In the genomic region with DNA sequence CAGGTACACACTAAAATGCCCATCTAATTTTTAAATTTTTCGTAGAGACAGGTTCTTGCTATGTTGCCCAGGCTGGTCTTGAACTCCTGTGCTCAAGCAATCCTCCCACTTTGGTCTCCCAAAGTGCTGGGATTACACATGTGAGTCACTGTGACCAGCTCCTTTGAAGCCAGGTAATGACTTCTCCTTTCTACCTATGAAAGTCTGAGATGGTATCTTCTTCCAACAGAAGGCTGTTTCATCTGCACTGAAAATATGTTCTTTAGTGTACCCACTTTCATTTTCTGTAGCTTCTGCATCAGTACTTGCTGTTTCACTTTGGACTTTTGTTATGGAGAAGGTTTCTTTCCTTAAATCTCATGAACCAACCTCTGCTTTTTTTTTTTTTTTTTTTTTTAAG, we compare ENCODE assay signal across 26 cellular contexts. TPM values are rescaled to one million over a fixed set of nuclear protein-coding genes. Genes with fewer than 3 reads are reported as not detected.
A peak's percentile ranks its signal among the peaks of the same experiment; 100 is the strongest.
DNase-seq lines count a peak whose midpoint lies in the region; ATAC-seq, FAIRE-seq and TF ChIP-seq lines count a peak whose summit lies in the region.
"Had no signal": no experiment of that assay in that cellular context is flagged by ENCODE, and none has a peak within 500 bp of the region (broad histone marks: within the 10 kb centered on the region; RNA-seq: fewer than 3 reads in every experiment).

No MANE protein-coding gene starts in this region.

- no peaks in the 10 kb centered on the region for H3K9me3 Mint-ChIP-seq in activated T-helper 1 cell treated with anti-CD3 and anti-CD28 coated beads, Interleukin-12 subunit alpha, Interleukin-12 subunit beta, Interleukin-2, Interleukin-4 antibody, amounts not matched to agents 30 ng/mL and 10 ng/mL and 1 ng/mL, durations not matched to agents 14 hours and 24 hours and 36 hours
- H3K9me3 Mint-ChIP-seq: CD8-positive, alpha-beta T cell; memory B cell; type B pancreatic cell had no signal

- H3K27ac ChIP-seq in dorsolateral prefrontal cortex = no peak overlapping the region
- no peak overlapping the region for H3K27ac ChIP-seq in prostate gland
- H3K27ac ChIP-seq: cardiac muscle cell, esophagus squamous epithelium, hepatocyte, psoas muscle, RWPE1 had no signal

- peaks cover 15% of the 10 kb centered on the region for H3K4me1 Mint-ChIP-seq in activated T-helper 1 cell treated with anti-CD3 and anti-CD28 coated beads, Interleukin-12 subunit alpha, Interleukin-12 subunit beta, Interleukin-2, Interleukin-4 antibody, amounts not matched to agents 30 ng/mL and 10 ng/mL and 1 ng/mL, durations not matched to agents 14 hours and 24 hours and 36 hours (ENCODE audit: low read depth)
- H3K4me1 Mint-ChIP-seq: memory B cell had no signal

- no peak for FAIRE-seq in urothelium cell line (lab: Jason Lieb, UNC)
- FAIRE-seq: A204.1, frontal cortex, H54 had no signal

- H3K4me1 ChIP-seq in prostate gland (replicated peaks) = no peaks in the 10 kb centered on the region
- H3K4me1 ChIP-seq: esophagus squamous epithelium, psoas muscle had no signal

- TF ChIP-seq POLR2A in prostate gland (IDR thresholded peaks at IDR 0.05) = no peak

- H3K27ac Mint-ChIP-seq in activated T-helper 1 cell treated with anti-CD3 and anti-CD28 coated beads, Interleukin-12 subunit alpha, Interleukin-12 subunit beta, Interleukin-2, Interleukin-4 antibody, amounts not matched to agents 30 ng/mL and 10 ng/mL and 1 ng/mL, durations not matched to agents 14 hours and 24 hours and 36 hours = peak overlapping the region; percentile 71
- H3K27ac Mint-ChIP-seq: CD8-positive, alpha-beta T cell; memory B cell; type B pancreatic cell had no signal

- WGBS in prostate gland = 96% methylated on average over 1 of the region's 1 CpG

- peak; percentile 12 for DNase-seq in activated CD4-positive, alpha-beta T cell treated with anti-CD3 and anti-CD28 coated beads for 48 hours
- no peak for DNase-seq in activated CD4-positive, alpha-beta T cell treated with anti-CD3 and anti-CD28 coated beads for 4 hours
- DNase-seq in GM06990 (ENCODE audit: extremely low read depth, insufficient read length) = peak; percentile 33
- no peak for DNase-seq in activated T-helper 1 cell treated with anti-CD3 and anti-CD28 coated beads, Interleukin-12 subunit alpha, Interleukin-12 subunit beta, Interleukin-2, Interleukin-4 antibody, amounts not matched to agents 30 ng/mL and 10 ng/mL and 1 ng/mL, durations not matched to agents 14 hours and 24 hours and 36 hours (ENCODE audit: low spot score)
- DNase-seq in dorsolateral prefrontal cortex = no peak
- DNase-seq in urothelium cell line (ENCODE audit: low spot score) = no peak
- DNase-seq in prostate gland (ENCODE audit: low spot score) = no peak
- DNase-seq: activated gamma-delta T cell treated with Interleukin-2 at 50 U/mL for 16 hours; AML-193; aorta; CD8-positive, alpha-beta T cell; esophagus squamous epithelium; Kasumi-1; NCI-H1694; NCI-H526 treated with DMSO at 0.1 percent for 48 hours; psoas muscle had no signal

- intact Hi-C loops in activated T-helper 1 cell treated with anti-CD3 and anti-CD28 coated beads, Interleukin-12 subunit alpha, Interleukin-12 subunit beta, Interleukin-2, Interleukin-4 antibody, amounts not matched to agents 30 ng/mL and 10 ng/mL and 1 ng/mL, durations not matched to agents 14 hours and 24 hours and 36 hours (cut with micrococcal nuclease) = loop anchor here (1.0 kb wide), 1 partner anchor 9 kb away; the partner anchor contains the start of genes NUSAP1 and OIP5
- intact Hi-C loops in dorsolateral prefrontal cortex (cut with DNase I) = no loop called here
- intact Hi-C loops in prostate gland (cut with DNase I) = no loop called here

- no peak overlapping the region for H3K4me3 Mint-ChIP-seq in activated T-helper 1 cell treated with anti-CD3 and anti-CD28 coated beads, Interleukin-12 subunit alpha, Interleukin-12 subunit beta, Interleukin-2, Interleukin-4 antibody, amounts not matched to agents 30 ng/mL and 10 ng/mL and 1 ng/mL, durations not matched to agents 14 hours and 24 hours and 36 hours
- H3K4me3 Mint-ChIP-seq: CD8-positive, alpha-beta T cell; memory B cell; type B pancreatic cell had no signal

- H3K4me3 ChIP-seq in GM06990 (replicated peaks; ENCODE audit: low read depth, low read length) = no peak overlapping the region
- no peak overlapping the region for H3K4me3 ChIP-seq in dorsolateral prefrontal cortex
- no peak overlapping the region for H3K4me3 ChIP-seq in prostate gland
- H3K4me3 ChIP-seq: cardiac muscle cell, esophagus squamous epithelium, hepatocyte, psoas muscle had no signal

- peaks cover 23% of the 10 kb centered on the region for H3K36me3 Mint-ChIP-seq in activated T-helper 1 cell treated with anti-CD3 and anti-CD28 coated beads, Interleukin-12 subunit alpha, Interleukin-12 subunit beta, Interleukin-2, Interleukin-4 antibody, amounts not matched to agents 30 ng/mL and 10 ng/mL and 1 ng/mL, durations not matched to agents 14 hours and 24 hours and 36 hours (ENCODE audit: low read depth)
- H3K36me3 Mint-ChIP-seq: memory B cell had no signal

- peak; percentile 44 for ATAC-seq in HG03354 (IDR thresholded peaks at IDR 0.05; ENCODE audit: poor library complexity, severe bottlenecking, unreplicated experiment)
- ATAC-seq: CD8-positive, alpha-beta T cell; psoas muscle; SK-N-SH treated with all-trans-retinoic acid at 6 μM for 48 hours had no signal

- no peaks in the 10 kb centered on the region for H3K9me3 ChIP-seq in prostate gland
- H3K9me3 ChIP-seq: esophagus squamous epithelium, psoas muscle had no signal

- H3K27me3 Mint-ChIP-seq in activated T-helper 1 cell treated with anti-CD3 and anti-CD28 coated beads, Interleukin-12 subunit alpha, Interleukin-12 subunit beta, Interleukin-2, Interleukin-4 antibody, amounts not matched to agents 30 ng/mL and 10 ng/mL and 1 ng/mL, durations not matched to agents 14 hours and 24 hours and 36 hours (ENCODE audit: insufficient read depth) = no peaks in the 10 kb centered on the region
- H3K27me3 Mint-ChIP-seq: memory B cell, type B pancreatic cell had no signal

- H3K27me3 ChIP-seq in GM06990 (replicated peaks; ENCODE audit: control insufficient read depth, insufficient read depth, low read length) (no peaks in the 10 kb centered on the region), dorsolateral prefrontal cortex (no peaks in the 10 kb centered on the region), prostate gland (replicated peaks; ENCODE audit: insufficient read depth) (no peaks in the 10 kb centered on the region)
- H3K27me3 ChIP-seq: cardiac muscle cell, esophagus squamous epithelium, hepatocyte had no signal

- TF ChIP-seq CTCF in GM06990 (IDR thresholded peaks at IDR 0.05; ENCODE audit: insufficient read depth, low read length, poor library complexity, severe bottlenecking) = no peak
- no peak for TF ChIP-seq CTCF in dorsolateral prefrontal cortex (IDR thresholded peaks at IDR 0.05 in 54 of 56, conservative IDR thresholded peaks at IDR 0.05 in 2 of 56; ENCODE audit: low read depth in 1 of 56, partially characterized antibody in 56 of 56)
- no peak for TF ChIP-seq CTCF in prostate gland (IDR thresholded peaks at IDR 0.05)

- H3K36me3 ChIP-seq in GM06990 (ENCODE audit: control insufficient read depth, insufficient read depth, low read length) = peaks cover 2% of the 10 kb centered on the region
- no peaks in the 10 kb centered on the region for H3K36me3 ChIP-seq in prostate gland
- H3K36me3 ChIP-seq: cardiac muscle cell, esophagus squamous epithelium had no signal

RNA-seq across cellular contexts. Expression of gene OIP5, which starts 8.8 kb away (rescaled TPM):
- total RNA-seq in activated T-helper 1 cell treated with anti-CD3 and anti-CD28 coated beads, Interleukin-12 subunit alpha, Interleukin-12 subunit beta, Interleukin-2, Interleukin-4 antibody, amounts not matched to agents 30 ng/mL and 10 ng/mL and 1 ng/mL, durations not matched to agents 14 hours and 24 hours and 36 hours = 15.6 and 17.6 TPM in 2 replicates
- total RNA-seq in dorsolateral prefrontal cortex = 1 to 10 TPM in 15 of 120 experiments, under 1 TPM in 48, not detected in 57; 0.32 to 2.6 (median 0.63) TPM
- 1 to 10 TPM; 1.1 to 4.6 TPM for total RNA-seq in prostate gland
- total RNA-seq: CD8-positive, alpha-beta T cell had no signal

RNA-seq across cellular contexts. Expression of gene NUSAP1, which starts 9.1 kb away (rescaled TPM):
- 112 and 117 TPM in 2 replicates for total RNA-seq in activated T-helper 1 cell treated with anti-CD3 and anti-CD28 coated beads, Interleukin-12 subunit alpha, Interleukin-12 subunit beta, Interleukin-2, Interleukin-4 antibody, amounts not matched to agents 30 ng/mL and 10 ng/mL and 1 ng/mL, durations not matched to agents 14 hours and 24 hours and 36 hours
- total RNA-seq in dorsolateral prefrontal cortex (1 to 10 TPM in 80 of 120 experiments, under 1 TPM in 26, not detected in 14; 0.28 to 5.9 (median 1.8) TPM), prostate gland (10 to 100 TPM in 1 of 2 donors, 1 to 10 TPM in 1; 3.9 to 28.2 TPM)

Comparison
In these comparisons a context has a peak if more than half of its experiments do, and no peak if none do; other contexts are left out.
1. DNase-seq: peak in activated CD4-positive, alpha-beta T cell treated with anti-CD3 and anti-CD28 coated beads for 48 hours (single experiment) and GM06990 (single experiment); none in activated CD4-positive, alpha-beta T cell treated with anti-CD3 and anti-CD28 coated beads for 4 hours (0 of 2), activated T-helper 1 cell treated with anti-CD3 and anti-CD28 coated beads, Interleukin-12 subunit alpha, Interleukin-12 subunit beta, Interleukin-2, Interleukin-4 antibody, amounts not matched to agents 30 ng/mL and 10 ng/mL and 1 ng/mL, durations not matched to agents 14 hours and 24 hours and 36 hours (single experiment), dorsolateral prefrontal cortex (0 of 10), urothelium cell line (single experiment) and prostate gland (single experiment).